ENCODE assay signal across 22 cellular contexts in the genomic region with DNA sequence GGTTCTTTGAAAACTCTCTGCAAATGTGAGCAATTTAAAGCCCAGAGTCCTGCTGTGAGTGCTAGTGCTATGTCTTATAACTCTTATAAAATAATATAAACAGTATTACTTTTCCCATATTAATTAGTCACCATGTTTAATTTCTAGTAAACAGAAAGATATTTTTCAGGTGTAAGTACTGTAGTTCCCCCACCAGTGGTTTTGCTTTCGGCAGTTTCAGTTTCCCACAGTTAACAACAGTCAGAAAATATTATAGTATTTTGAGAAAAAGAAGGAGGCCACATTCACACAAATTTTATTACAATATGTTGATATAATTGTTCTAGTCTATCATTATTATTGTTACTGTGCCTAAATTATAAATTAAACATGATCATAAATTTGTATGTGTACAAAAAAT.
DNase-seq lines count a peak whose midpoint lies in the region; ATAC-seq and TF ChIP-seq lines count a peak whose summit lies in the region.
"Had no signal": no experiment of that assay in that cellular context is flagged by ENCODE, and none has a peak within 500 bp of the region (broad histone marks: within the 10 kb centered on the region; RNA-seq: fewer than 3 reads in every experiment).

No MANE protein-coding gene starts in this region.

- TF ChIP-seq POLR2A in prostate gland (IDR thresholded peaks at IDR 0.05) = no peak

- no peaks in the 10 kb centered on the region for H3K79me2 ChIP-seq in Karpas-422 (ENCODE audit: low read length)

- H4K20me1 ChIP-seq in Karpas-422 (ENCODE audit: insufficient read depth, low read depth, low read length) = no peaks in the 10 kb centered on the region

- H3K36me3 ChIP-seq in Karpas-422 (ENCODE audit: insufficient read depth, low read length) (no peaks in the 10 kb centered on the region), WERI-Rb-1 (no peaks in the 10 kb centered on the region), prostate gland (no peaks in the 10 kb centered on the region)
- H3K36me3 ChIP-seq: brain microvascular endothelial cell, heart right ventricle, sigmoid colon had no signal

- ATAC-seq in GM18502 (IDR thresholded peaks at IDR 0.05; ENCODE audit: poor library complexity, unreplicated experiment) (peak; percentile 56), GM21423 (IDR thresholded peaks at IDR 0.05; ENCODE audit: unreplicated experiment) (peak; percentile 53), HG02943 (IDR thresholded peaks at IDR 0.05; ENCODE audit: low read depth, unreplicated experiment) (peak; percentile 65), HG02840 (IDR thresholded peaks at IDR 0.05; ENCODE audit: low FRiP score, unreplicated experiment) (no peak), Right ventricle myocardium inferior (no peak)
- ATAC-seq: A549, heart right ventricle had no signal

- no peak for TF ChIP-seq CTCF in WERI-Rb-1 (IDR thresholded peaks at IDR 0.05; ENCODE audit: low read depth, low read length)
- no peak for TF ChIP-seq CTCF in prostate gland (IDR thresholded peaks at IDR 0.05)

- 94% methylated on average over 1 of the region's 1 CpG for WGBS in prostate gland

- H3K27ac ChIP-seq in Karpas-422 (ENCODE audit: low read length) (no peak overlapping the region), WERI-Rb-1 (no peak overlapping the region), prostate gland (no peak overlapping the region)
- H3K27ac ChIP-seq: A549, brain microvascular endothelial cell, heart right ventricle, sigmoid colon had no signal

- no peaks in the 10 kb centered on the region for H3K27me3 ChIP-seq in Karpas-422 (ENCODE audit: low read length)
- H3K27me3 ChIP-seq in WERI-Rb-1 (ENCODE audit: insufficient read depth, low read depth, severe bottlenecking) = peaks cover 28% of the 10 kb centered on the region
- no peaks in the 10 kb centered on the region for H3K27me3 ChIP-seq in prostate gland (replicated peaks; ENCODE audit: insufficient read depth)
- H3K27me3 ChIP-seq: brain microvascular endothelial cell, heart right ventricle, sigmoid colon had no signal

- H3K9me3 ChIP-seq in Karpas-422 (ENCODE audit: low read length) (no peaks in the 10 kb centered on the region), WERI-Rb-1 (ENCODE audit: severe bottlenecking) (no peaks in the 10 kb centered on the region), prostate gland (no peaks in the 10 kb centered on the region)
- H3K9me3 ChIP-seq: A549, sigmoid colon had no signal

- no peaks in the 10 kb centered on the region for H3K4me1 ChIP-seq in Karpas-422 (ENCODE audit: low read length)
- no peaks in the 10 kb centered on the region for H3K4me1 ChIP-seq in prostate gland (replicated peaks)
- H3K4me1 ChIP-seq: A549, heart right ventricle, sigmoid colon had no signal

- H3K9me2 ChIP-seq in Karpas-422 (replicated peaks; ENCODE audit: insufficient read depth, low read length) = no peaks in the 10 kb centered on the region

- H3K9ac ChIP-seq in Karpas-422 (ENCODE audit: low read length) = no peak overlapping the region

- H3K4me2 ChIP-seq in Karpas-422 (ENCODE audit: low read depth, low read length, poor library complexity, severe bottlenecking) = no peak overlapping the region
- H3K4me2 ChIP-seq: A549 had no signal

- H3K4me3 ChIP-seq in Karpas-422 (ENCODE audit: low read length) (no peak overlapping the region), WERI-Rb-1 (ENCODE audit: low read depth, low read length) (no peak overlapping the region), prostate gland (no peak overlapping the region)
- H3K4me3 ChIP-seq: A549, heart right ventricle, sigmoid colon had no signal

- peak overlapping the region; percentile 64; the same call in 1 of the 2 replicates for H2AFZ ChIP-seq in Karpas-422 (ENCODE audit: low read length)

- intact Hi-C loops in prostate gland (cut with DNase I) = no loop called here
- intact Hi-C loops in Right ventricle myocardium inferior (cut with DNase I) = no loop called here

- no peak for DNase-seq in Karpas-422
- DNase-seq in WERI-Rb-1 = no peak
- DNase-seq in prostate gland (ENCODE audit: low spot score) = no peak
- DNase-seq in Right ventricle myocardium inferior (ENCODE audit: missing footprints) = no peak
- DNase-seq: activated CD4-positive, alpha-beta T cell treated with anti-CD3 and anti-CD28 coated beads for 48 hours; activated naive CD4-positive, alpha-beta T cell treated with anti-CD3 and anti-CD28 coated beads for 36 hours; activated T-cell treated with anti-CD3 and anti-CD28 coated beads, Interleukin-2, amount 50 U/mL, for 48 hours; brain microvascular endothelial cell; CD8-positive, alpha-beta memory T cell; effector CD4-positive, alpha-beta T cell; erythroblast; H7; heart right ventricle; NCI-H2081 treated with DMSO at 0.1 percent for 48 hours; NCI-H345; sigmoid colon; stimulated activated CD4-positive, alpha-beta T cell treated with anti-CD3 and anti-CD28 coated beads, Interleukin-15, amount 100 ng/mL, for 24 hours had no signal

Comparison
In these comparisons a context has a peak if more than half of its experiments do, and no peak if none do; other contexts are left out.
1. ATAC-seq: peak in GM18502 (single experiment), GM21423 (single experiment) and HG02943 (single experiment); none in HG02840 (single experiment) and Right ventricle myocardium inferior (single experiment).